ENCODE assay signal across 19 cellular contexts in the genomic region with DNA sequence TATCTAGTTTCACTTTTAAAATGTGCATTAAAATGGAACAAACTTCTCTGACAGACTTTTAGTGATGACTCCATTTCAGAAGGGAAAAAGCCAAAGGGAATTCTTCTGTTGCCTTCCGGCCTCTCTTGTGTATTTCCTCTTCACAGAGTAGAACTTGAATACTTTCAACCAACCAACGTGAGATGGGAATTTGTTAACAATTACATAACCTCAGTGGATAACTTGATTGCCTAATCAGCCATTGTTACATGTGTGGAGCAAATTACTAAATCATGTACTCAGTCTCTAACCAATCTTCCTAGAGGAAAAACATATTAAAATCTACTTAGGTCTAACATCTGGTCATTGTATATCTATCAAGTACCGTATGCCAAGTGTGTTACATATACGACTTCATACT.
DNase-seq lines count a peak whose midpoint lies in the region; ATAC-seq and TF ChIP-seq lines count a peak whose summit lies in the region.
"Had no signal": no experiment of that assay in that cellular context is flagged by ENCODE, and none has a peak within 500 bp of the region (broad histone marks: within the 10 kb centered on the region; RNA-seq: fewer than 3 reads in every experiment).

No MANE protein-coding gene starts in this region.

- H3K36me3 ChIP-seq in breast epithelium: no peaks in the 10 kb centered on the region
- no peaks in the 10 kb centered on the region for H3K36me3 ChIP-seq in SU-DHL-6 (ENCODE audit: low read length)

- TF ChIP-seq CTCF in MCF 10A (IDR thresholded peaks at IDR 0.05; ENCODE audit: unreplicated experiment): no peak
- no peak for TF ChIP-seq CTCF in breast epithelium (IDR thresholded peaks at IDR 0.05)
- TF ChIP-seq CTCF in SU-DHL-6 (IDR thresholded peaks at IDR 0.05; ENCODE audit: insufficient read depth, low read length, poor library complexity, severe bottlenecking): no peak
- TF ChIP-seq CTCF in fibroblast of mammary gland (conservative IDR thresholded peaks at IDR 0.05; ENCODE audit: control insufficient read depth, insufficient read depth, low read depth, low read length): no peak

- no peak overlapping the region for H3K27ac Mint-ChIP-seq in MCF 10A (ENCODE audit: low read depth, unreplicated experiment)
- H3K27ac Mint-ChIP-seq: activated CD4-positive, alpha-beta memory T cell treated with anti-CD3 and anti-CD28 coated beads for 36 hours; activated naive CD4-positive, alpha-beta T cell treated with anti-CD3 and anti-CD28 coated beads for 36 hours; T-helper 17 cell had no signal

- H3K9me3 ChIP-seq in breast epithelium (no peaks in the 10 kb centered on the region), SU-DHL-6 (ENCODE audit: insufficient read depth, low read length) (no peaks in the 10 kb centered on the region)

- no peaks in the 10 kb centered on the region for H3K9me3 Mint-ChIP-seq in MCF 10A (ENCODE audit: unreplicated experiment)
- H3K9me3 Mint-ChIP-seq: activated T-cell treated with anti-CD3 and anti-CD28 coated beads, Interleukin-2, amount 50 U/mL, for 4 hours; neural crest cell had no signal

- no peaks in the 10 kb centered on the region for H4K20me1 ChIP-seq in SU-DHL-6 (ENCODE audit: low read depth, low read length)

- peaks cover 4% of the 10 kb centered on the region for H3K4me1 Mint-ChIP-seq in MCF 10A (ENCODE audit: insufficient read depth, unreplicated experiment)
- H3K4me1 Mint-ChIP-seq: neural crest cell, T-helper 17 cell had no signal

- intact Hi-C loops in MCF 10A (cut with micrococcal nuclease): no loop called here
- intact Hi-C loops in breast epithelium (cut with DNase I; ENCODE audit: low total_unique reads): no loop called here

- TF ChIP-seq POLR2A in breast epithelium (IDR thresholded peaks at IDR 0.05): no peak

- H2AFZ ChIP-seq in SU-DHL-6 (ENCODE audit: low read depth, low read length, severe bottlenecking): no peak overlapping the region

- no peak overlapping the region for H3K9ac ChIP-seq in SU-DHL-6 (ENCODE audit: low read length)

- no peaks in the 10 kb centered on the region for H3K4me1 ChIP-seq in breast epithelium

- no peaks in the 10 kb centered on the region for H3K36me3 Mint-ChIP-seq in MCF 10A (ENCODE audit: insufficient read depth, unreplicated experiment)
- H3K36me3 Mint-ChIP-seq: activated CD4-positive, alpha-beta memory T cell treated with anti-CD3 and anti-CD28 coated beads for 36 hours had no signal

- peak overlapping the region; percentile 2 for H3K4me2 ChIP-seq in SU-DHL-6 (ENCODE audit: low read depth, low read length, poor library complexity, severe bottlenecking)

- H3K4me3 Mint-ChIP-seq in MCF 10A (ENCODE audit: unreplicated experiment): no peak overlapping the region
- H3K4me3 Mint-ChIP-seq: activated CD4-positive, alpha-beta memory T cell treated with anti-CD3 and anti-CD28 coated beads for 36 hours; activated naive CD4-positive, alpha-beta T cell treated with anti-CD3 and anti-CD28 coated beads for 36 hours; activated T-cell treated with anti-CD3 and anti-CD28 coated beads, Interleukin-2, amount 50 U/mL, for 4 hours; neural crest cell; T-helper 17 cell had no signal

- no peaks in the 10 kb centered on the region for H3K9me2 ChIP-seq in SU-DHL-6 (replicated peaks; ENCODE audit: insufficient read depth, low read length)

- no peaks in the 10 kb centered on the region for H3K79me2 ChIP-seq in SU-DHL-6 (ENCODE audit: insufficient read depth, low read length)

- no TSS peak for BruUV-seq in MCF 10A (replicated peaks; lab: Mats Ljungman, UMichigan)

- DNase-seq in MCF 10A (ENCODE audit: unreplicated experiment) (peak; percentile 45), breast epithelium (ENCODE audit: low spot score in 2 of 2) (no peak), fibroblast of mammary gland (ENCODE audit: low read depth) (peak; percentile 39), stromal cell of bone marrow (ENCODE audit: low read depth) (peak; percentile 3), RKO (ENCODE audit: low spot score) (no peak), C1 segment of cervical spinal cord (lab: John Stamatoyannopoulos, UW) (no peak)
- DNase-seq: activated CD4-positive, alpha-beta memory T cell treated with anti-CD3 and anti-CD28 coated beads for 36 hours; activated naive CD4-positive, alpha-beta T cell treated with anti-CD3 and anti-CD28 coated beads for 36 hours; activated T-cell treated with anti-CD3 and anti-CD28 coated beads, Interleukin-2, amount 50 U/mL, for 4 hours; COR-L47; glutamatergic neuron; NCI-H1417; NCI-H526; stimulated activated CD4-positive, alpha-beta T cell treated with anti-CD3 and anti-CD28 coated beads, Interleukin-12 subunit alpha, Interleukin-12 subunit beta, amount 100 ng/mL, for 4 hours; T-helper 17 cell had no signal

- POLR2A ChIA-PET in MCF 10A (lab: Yijun Ruan, JAX): no interaction called here

- H3K27me3 Mint-ChIP-seq in MCF 10A (ENCODE audit: insufficient read depth, unreplicated experiment): no peaks in the 10 kb centered on the region
- H3K27me3 Mint-ChIP-seq: activated CD4-positive, alpha-beta memory T cell treated with anti-CD3 and anti-CD28 coated beads for 36 hours; T-helper 17 cell had no signal

- peaks cover 23% of the 10 kb centered on the region for H3F3A ChIP-seq in SU-DHL-6 (ENCODE audit: insufficient read depth)

- peak overlapping the region in 1 of 3 donors; percentile 25 for H3K4me3 ChIP-seq in breast epithelium
- no peak overlapping the region for H3K4me3 ChIP-seq in SU-DHL-6 (ENCODE audit: insufficient read depth, low read length, poor library complexity, severe bottlenecking)
- no peak overlapping the region for H3K4me3 ChIP-seq in fibroblast of mammary gland (ENCODE audit: control insufficient read depth, low read depth, low read length)
- H3K4me3 ChIP-seq: coronary artery had no signal

- no peaks in the 10 kb centered on the region for H3K27me3 ChIP-seq in breast epithelium
- H3K27me3 ChIP-seq in SU-DHL-6 (ENCODE audit: low read length): no peaks in the 10 kb centered on the region

- CTCF ChIA-PET in MCF 10A (lab: Yijun Ruan, JAX): no interaction called here

- ATAC-seq in GM21390 (IDR thresholded peaks at IDR 0.05; ENCODE audit: unreplicated experiment): no peak
- ATAC-seq: activated T-cell treated with anti-CD3 and anti-CD28 coated beads, Interleukin-2, amount 50 U/mL, for 4 hours; T-helper 17 cell had no signal

- H3K27ac ChIP-seq in breast epithelium: no peak overlapping the region
- H3K27ac ChIP-seq in SU-DHL-6 (ENCODE audit: low read depth, low read length): peak overlapping the region; percentile 94
- H3K27ac ChIP-seq: coronary artery had no signal

Comparison
In these comparisons a context has a peak if more than half of its experiments do, and no peak if none do; other contexts are left out.
1. DNase-seq: peak in MCF 10A (single experiment), fibroblast of mammary gland (single experiment) and stromal cell of bone marrow (single experiment); none in breast epithelium (0 of 2), RKO (single experiment) and C1 segment of cervical spinal cord (0 of 14).